ENCODE assay signal across 1 cellular context in the genomic region with DNA sequence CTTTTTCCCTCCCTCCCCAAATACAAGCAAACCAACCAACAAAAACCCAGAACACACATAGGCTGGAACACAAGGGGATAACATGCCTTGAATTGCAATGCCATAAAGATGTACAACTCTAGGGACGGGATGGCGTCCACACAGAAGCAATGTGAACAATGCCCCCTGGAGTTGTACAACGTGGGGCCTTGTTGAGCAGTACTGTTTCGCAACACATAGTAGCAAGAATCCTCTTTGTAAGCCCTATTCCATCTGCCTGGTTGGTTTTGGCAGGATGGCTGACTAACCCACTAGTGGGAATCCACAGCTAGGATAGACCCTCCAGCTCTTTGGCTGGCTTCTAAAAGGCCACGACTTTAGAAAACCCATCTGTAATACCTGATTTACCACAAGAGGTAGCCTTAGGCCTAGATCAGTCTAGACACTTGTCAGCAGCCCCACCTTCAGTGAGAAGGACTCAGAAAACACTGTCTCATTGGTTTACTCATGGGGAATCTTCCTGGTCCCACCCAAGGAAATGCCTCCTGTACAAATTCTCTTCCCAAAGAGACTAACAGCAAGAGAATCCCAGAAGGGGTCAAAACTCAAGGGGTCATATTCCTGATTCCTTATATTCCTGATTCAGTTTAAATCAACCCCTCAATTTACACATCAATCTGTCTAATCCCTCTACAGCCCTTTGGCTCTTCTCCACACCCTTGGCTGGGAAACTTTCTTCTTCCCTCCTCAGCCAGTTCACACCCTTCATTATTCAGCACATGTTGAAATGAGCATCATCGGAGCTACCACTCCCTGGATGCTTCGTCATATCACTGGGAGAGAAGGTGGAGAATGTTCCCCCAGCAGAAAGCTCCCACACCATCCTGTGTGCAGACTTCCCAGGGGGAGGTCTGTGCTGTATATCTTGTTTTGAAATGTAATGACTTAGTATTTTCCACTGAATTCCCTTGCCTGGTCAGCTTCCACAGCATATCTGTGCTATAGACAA.
TF ChIP-seq lines count a peak whose summit lies in the region.

No MANE protein-coding gene starts in this region.

TF ChIP-seq in IMR-90, 13 proteins besides CTCF, POLR2A, EP300 and RAD21:
- TF ChIP-seq NFE2L2 (IDR thresholded peaks at IDR 0.05; ENCODE audit: low read depth, low read length) (no peak), CEBPB (IDR thresholded peaks at IDR 0.05; ENCODE audit: low read depth, low read length) (peak; percentile 55; the same call in 1 of the 2 replicates)
TF ChIP-seq in IMR-90: peak in this region for 1.
